In the genomic region with DNA sequence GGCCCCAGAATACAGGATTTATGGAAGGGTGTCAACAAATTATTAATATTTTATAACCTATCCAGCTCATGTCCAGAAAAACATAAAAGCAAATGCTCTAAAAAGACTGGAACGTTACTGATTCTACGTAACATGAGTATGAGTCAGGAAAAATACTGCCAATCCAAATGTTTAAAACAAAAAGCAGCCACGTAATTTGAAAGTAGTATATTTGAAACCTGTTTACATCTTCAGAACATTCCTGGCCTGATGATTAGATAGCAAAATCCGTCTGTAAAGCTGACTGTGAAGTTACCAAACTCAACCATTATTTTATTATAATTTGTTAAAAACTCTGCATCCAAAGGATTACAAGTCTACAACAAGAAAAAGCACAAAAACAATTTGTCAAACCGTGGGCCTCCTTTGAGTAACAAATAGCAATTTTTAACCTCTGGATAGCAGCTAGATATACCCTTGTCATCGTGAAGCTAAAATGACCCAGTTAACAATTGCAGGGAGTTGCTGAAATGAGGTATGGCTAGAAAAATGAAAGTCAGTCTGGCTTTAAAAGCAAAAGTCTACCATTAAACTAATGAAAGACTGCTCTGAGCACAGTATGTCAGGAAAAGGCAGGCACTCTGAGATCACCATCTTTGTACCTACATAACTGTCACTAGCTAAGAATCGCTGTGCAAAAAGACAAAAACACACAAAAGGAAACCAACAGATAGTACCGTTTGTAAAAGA, we compare ENCODE assay signal across 8 cellular contexts. TPM values are rescaled to one million over a fixed set of nuclear protein-coding genes. Genes with fewer than 3 reads are reported as not detected.
DNase-seq lines count a peak whose midpoint lies in the region; ATAC-seq and TF ChIP-seq lines count a peak whose summit lies in the region.

No MANE protein-coding gene starts in this region.

- no peak overlapping the region for H2AFZ ChIP-seq in SK-N-SH (ENCODE audit: low read depth)

- peak overlapping the region; percentile 82 for H3K9ac ChIP-seq in SK-N-SH

- peak overlapping the region; percentile 83 for H3K4me2 ChIP-seq in SK-N-SH

- peaks cover 8 to 20% of the 10 kb centered on the region in 2 experiments for H3K36me3 ChIP-seq in SK-N-SH (replicated peaks in 1 of 2; ENCODE audit: control insufficient read depth in 1 of 2, insufficient read depth in 2 of 2, low read length in 1 of 2)

- TF ChIP-seq EP300 in SK-N-SH (IDR thresholded peaks at IDR 0.05; ENCODE audit: borderline replicate concordance in 1 of 2, low read depth in 1 of 2, low read length in 1 of 2): no peak

- no peaks in the 10 kb centered on the region for H3K27me3 ChIP-seq in SK-N-SH (ENCODE audit: insufficient read depth)

- peak overlapping the region; percentile 96 for H3K27ac Mint-ChIP-seq in activated T-helper 1 cell treated with anti-CD3 and anti-CD28 coated beads, Interleukin-12 subunit alpha, Interleukin-12 subunit beta, Interleukin-2, Interleukin-4 antibody, amounts not matched to agents 30 ng/mL and 10 ng/mL and 1 ng/mL, durations not matched to agents 14 hours and 24 hours and 36 hours

- H3K4me1 Mint-ChIP-seq in activated T-helper 1 cell treated with anti-CD3 and anti-CD28 coated beads, Interleukin-12 subunit alpha, Interleukin-12 subunit beta, Interleukin-2, Interleukin-4 antibody, amounts not matched to agents 30 ng/mL and 10 ng/mL and 1 ng/mL, durations not matched to agents 14 hours and 24 hours and 36 hours (ENCODE audit: low read depth): peaks cover 68% of the 10 kb centered on the region

- TF ChIP-seq CTCF in SK-N-SH (IDR thresholded peaks at IDR 0.05): no peak

- CTCF ChIA-PET in SK-N-SH (lab: Yijun Ruan, JAX): interaction anchor here (0.8 to 1.1 kb wide), 5 partner anchors 13 to 324 kb away, joined by 3 to 5 read pairs (median 4); no protein-coding TSS in a partner anchor

- H3K4me3 ChIP-seq in SK-N-SH (ENCODE audit: low read depth in 2 of 2, low read length in 1 of 2) (peak overlapping the region; percentile 87 to 96), iPS-11a (ENCODE audit: low read depth, low read length) (peak overlapping the region; percentile 60)

- peaks cover 29% of the 10 kb centered on the region for H3K36me3 Mint-ChIP-seq in activated T-helper 1 cell treated with anti-CD3 and anti-CD28 coated beads, Interleukin-12 subunit alpha, Interleukin-12 subunit beta, Interleukin-2, Interleukin-4 antibody, amounts not matched to agents 30 ng/mL and 10 ng/mL and 1 ng/mL, durations not matched to agents 14 hours and 24 hours and 36 hours (ENCODE audit: low read depth)

- intact Hi-C loops in activated T-helper 1 cell treated with anti-CD3 and anti-CD28 coated beads, Interleukin-12 subunit alpha, Interleukin-12 subunit beta, Interleukin-2, Interleukin-4 antibody, amounts not matched to agents 30 ng/mL and 10 ng/mL and 1 ng/mL, durations not matched to agents 14 hours and 24 hours and 36 hours (cut with micrococcal nuclease): loop anchor here (1.0 to 5.0 kb wide), 4 partner anchors 23 to 388 kb away; a partner anchor contains a TSS

- H3K79me2 ChIP-seq in SK-N-SH (ENCODE audit: insufficient read depth): peaks cover 100% of the 10 kb centered on the region

- no peak for DNase-seq in SK-N-SH
- DNase-seq in activated T-helper 1 cell treated with anti-CD3 and anti-CD28 coated beads, Interleukin-12 subunit alpha, Interleukin-12 subunit beta, Interleukin-2, Interleukin-4 antibody, amounts not matched to agents 30 ng/mL and 10 ng/mL and 1 ng/mL, durations not matched to agents 14 hours and 24 hours and 36 hours (ENCODE audit: low spot score): no peak
- DNase-seq in stromal cell of bone marrow (ENCODE audit: low read depth): peak; percentile 50
- no peak for DNase-seq in nucleus accumbens (lab: John Stamatoyannopoulos, UW)
- DNase-seq in cerebellum (ENCODE audit: low spot score): no peak

- POLR2A ChIA-PET in SK-N-SH (lab: Yijun Ruan, JAX): no interaction called here

- peaks cover 25 to 29% of the 10 kb centered on the region in 2 experiments for H3K4me1 ChIP-seq in SK-N-SH (ENCODE audit: control insufficient read depth in 1 of 2, insufficient read depth in 2 of 2, low read depth in 1 of 2, low read length in 1 of 2)

- no peaks in the 10 kb centered on the region for H3K27me3 Mint-ChIP-seq in activated T-helper 1 cell treated with anti-CD3 and anti-CD28 coated beads, Interleukin-12 subunit alpha, Interleukin-12 subunit beta, Interleukin-2, Interleukin-4 antibody, amounts not matched to agents 30 ng/mL and 10 ng/mL and 1 ng/mL, durations not matched to agents 14 hours and 24 hours and 36 hours (ENCODE audit: insufficient read depth)

- no peak for ATAC-seq in SK-N-SH treated with all-trans-retinoic acid at 6 μM for 48 hours
- no peak for ATAC-seq in GM18517 (IDR thresholded peaks at IDR 0.05; ENCODE audit: unreplicated experiment)

- no peaks in the 10 kb centered on the region for H3K9me3 ChIP-seq in SK-N-SH

- H3K4me3 Mint-ChIP-seq in activated T-helper 1 cell treated with anti-CD3 and anti-CD28 coated beads, Interleukin-12 subunit alpha, Interleukin-12 subunit beta, Interleukin-2, Interleukin-4 antibody, amounts not matched to agents 30 ng/mL and 10 ng/mL and 1 ng/mL, durations not matched to agents 14 hours and 24 hours and 36 hours: peak overlapping the region; percentile 94

- H3F3A ChIP-seq in SK-N-SH (replicated peaks; ENCODE audit: insufficient read depth): peaks cover 23% of the 10 kb centered on the region

- 11% methylated on average over 8 of the region's 8 CpGs for WGBS in SK-N-SH (ENCODE audit: low lambda C conversion rate)

- no peak for TF ChIP-seq RAD21 in SK-N-SH (IDR thresholded peaks at IDR 0.05; ENCODE audit: low read length)

- no peaks in the 10 kb centered on the region for H3K9me2 ChIP-seq in SK-N-SH

- H3K9me3 Mint-ChIP-seq in activated T-helper 1 cell treated with anti-CD3 and anti-CD28 coated beads, Interleukin-12 subunit alpha, Interleukin-12 subunit beta, Interleukin-2, Interleukin-4 antibody, amounts not matched to agents 30 ng/mL and 10 ng/mL and 1 ng/mL, durations not matched to agents 14 hours and 24 hours and 36 hours: no peaks in the 10 kb centered on the region

- H4K20me1 ChIP-seq in SK-N-SH (ENCODE audit: insufficient read depth): peaks cover 56% of the 10 kb centered on the region

- peak overlapping the region; percentile 78 to 86 for H3K27ac ChIP-seq in SK-N-SH (ENCODE audit: low read depth in 2 of 2, low read length in 1 of 2)

TF ChIP-seq in SK-N-SH, 30 proteins besides CTCF, POLR2A, EP300 and RAD21 (continues in another document):
- TF ChIP-seq FOXM1 (IDR thresholded peaks at IDR 0.05; ENCODE audit: low read depth) (no peak), IRF3 (IDR thresholded peaks at IDR 0.05; ENCODE audit: low read depth, low read length) (no peak), FOSL2 (IDR thresholded peaks at IDR 0.05; ENCODE audit: borderline replicate concordance, low read depth) (no peak)

TF ChIP-seq in SK-N-SH treated with all-trans-retinoic acid at 6 μM for 48 hours, 23 proteins besides CTCF, POLR2A, EP300 and RAD21:
- TF ChIP-seq CSDC2 (CRISPR knock-in tag; IDR thresholded peaks at IDR 0.05) (no peak), PPARA (CRISPR knock-in tag; IDR thresholded peaks at IDR 0.05; ENCODE audit: borderline replicate concordance) (no peak), ARNTL (CRISPR knock-in tag; IDR thresholded peaks at IDR 0.05; ENCODE audit: borderline replicate concordance, low read depth) (no peak), PATZ1 (CRISPR knock-in tag; IDR thresholded peaks at IDR 0.05; ENCODE audit: borderline replicate concordance) (no peak), RARB (CRISPR knock-in tag; IDR thresholded peaks at IDR 0.05) (no peak)

RNA-seq across cellular contexts. Expression of gene UBR4, which starts 1.2 kb away (rescaled TPM):
- 51.3 and 68.7 TPM in 2 replicates for polyA plus RNA-seq in SK-N-SH (2012; rRNA removed)
- 25.1 and 30.9 TPM in 2 replicates for polyA plus RNA-seq in SK-N-SH (2012; cell fraction: cytosol; rRNA removed)
- 403 and 672 TPM in 2 replicates for polyA plus RNA-seq in SK-N-SH (2012; cell fraction: nucleus; rRNA removed)
- total RNA-seq in activated T-helper 1 cell treated with anti-CD3 and anti-CD28 coated beads, Interleukin-12 subunit alpha, Interleukin-12 subunit beta, Interleukin-2, Interleukin-4 antibody, amounts not matched to agents 30 ng/mL and 10 ng/mL and 1 ng/mL, durations not matched to agents 14 hours and 24 hours and 36 hours: 155 and 161 TPM in 2 replicates
- 117 TPM for total RNA-seq in cerebellum

RNA-seq across cellular contexts. Expression of gene EMC1, which starts 42.5 kb away (rescaled TPM):
- polyA plus RNA-seq in SK-N-SH (2012; rRNA removed): 55.9 and 87.6 TPM in 2 replicates
- polyA plus RNA-seq in SK-N-SH (2012; cell fraction: cytosol; rRNA removed): 33.2 and 46.1 TPM in 2 replicates
- polyA plus RNA-seq in SK-N-SH (2012; cell fraction: nucleus; rRNA removed): 103 and 125 TPM in 2 replicates
- 63.9 and 78.3 TPM in 2 replicates for total RNA-seq in activated T-helper 1 cell treated with anti-CD3 and anti-CD28 coated beads, Interleukin-12 subunit alpha, Interleukin-12 subunit beta, Interleukin-2, Interleukin-4 antibody, amounts not matched to agents 30 ng/mL and 10 ng/mL and 1 ng/mL, durations not matched to agents 14 hours and 24 hours and 36 hours
- total RNA-seq in cerebellum: 70.7 TPM

RNA-seq across cellular contexts. Expression of gene MRTO4, which starts 42.7 kb away (rescaled TPM):
- polyA plus RNA-seq in SK-N-SH (2012; rRNA removed): 48.4 and 55.2 TPM in 2 replicates
- 46.5 and 53.8 TPM in 2 replicates for polyA plus RNA-seq in SK-N-SH (2012; cell fraction: cytosol; rRNA removed)
- polyA plus RNA-seq in SK-N-SH (2012; cell fraction: nucleus; rRNA removed): 44.5 and 50.9 TPM in 2 replicates
- 134 and 137 TPM in 2 replicates for total RNA-seq in activated T-helper 1 cell treated with anti-CD3 and anti-CD28 coated beads, Interleukin-12 subunit alpha, Interleukin-12 subunit beta, Interleukin-2, Interleukin-4 antibody, amounts not matched to agents 30 ng/mL and 10 ng/mL and 1 ng/mL, durations not matched to agents 14 hours and 24 hours and 36 hours
- 19.9 TPM for total RNA-seq in cerebellum
